ENCODE assay signal across 19 cellular contexts in the genomic region with DNA sequence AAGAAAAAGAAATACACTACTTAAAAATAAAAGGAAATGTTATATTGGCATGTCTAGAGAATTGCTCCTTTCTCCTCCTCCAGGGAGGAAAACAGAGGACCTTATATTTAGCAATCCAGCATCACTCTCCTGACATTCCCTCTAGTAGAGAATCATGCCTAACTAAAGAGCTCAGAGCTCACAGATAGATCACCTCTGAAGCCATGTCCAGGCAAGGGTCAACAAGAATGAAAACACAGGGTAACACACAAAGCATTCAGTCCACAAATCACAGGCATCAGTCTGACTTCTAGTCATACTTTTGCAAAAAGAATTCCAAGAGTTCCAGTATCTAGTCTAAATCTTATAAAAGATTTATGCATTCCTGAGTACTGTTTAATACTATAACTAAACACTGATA. TPM values are rescaled to one million over a fixed set of nuclear protein-coding genes. Genes with fewer than 3 reads are reported as not detected.
A peak's percentile ranks its signal among the peaks of the same experiment; 100 is the strongest.
DNase-seq lines count a peak whose midpoint lies in the region; ATAC-seq, FAIRE-seq and TF ChIP-seq lines count a peak whose summit lies in the region.
"Had no signal": no experiment of that assay in that cellular context is flagged by ENCODE, and none has a peak within 500 bp of the region (broad histone marks: within the 10 kb centered on the region; RNA-seq: fewer than 3 reads in every experiment).

No MANE protein-coding gene starts in this region.

- no peak for DNase-seq in A549 (ENCODE audit: low read depth in 1 of 2, low spot score in 1 of 2)
- no peak for DNase-seq in CD14-positive monocyte (ENCODE audit: low spot score)
- no peak for DNase-seq in activated T-helper 1 cell treated with anti-CD3 and anti-CD28 coated beads, Interleukin-12 subunit alpha, Interleukin-12 subunit beta, Interleukin-2, Interleukin-4 antibody, amounts not matched to agents 30 ng/mL and 10 ng/mL and 1 ng/mL, durations not matched to agents 14 hours and 24 hours and 36 hours (ENCODE audit: low spot score)
- DNase-seq in neural crest cell (ENCODE audit: low read depth, low spot score) = no peak
- DNase-seq in NCI-H1105 treated with DMSO at 0.1 percent for 48 hours (lab: John Stamatoyannopoulos, UW) = no peak
- DNase-seq in small intestine = no peak
- DNase-seq: activated gamma-delta T cell treated with Interleukin-2 at 50 U/mL for 16 hours; anterior cingulate cortex; DMS79; left cardiac atrium; naive thymus-derived CD8-positive, alpha-beta T cell; NCI-H1092; NCI-H2029; NCI-H748 treated with DMSO at 0.1 percent for 48 hours; right lobe of liver; Right ventricle myocardium superior had no signal

- H3K9me3 ChIP-seq in A549 (no peaks in the 10 kb centered on the region), small intestine (ENCODE audit: control insufficient read depth, low read depth) (no peaks in the 10 kb centered on the region)
- H3K9me3 ChIP-seq: right lobe of liver had no signal

- TF ChIP-seq POLR2A in A549 (IDR thresholded peaks at IDR 0.05; ENCODE audit: low read length) = no peak

- CTCF ChIA-PET in A549 (lab: Yijun Ruan, JAX) = interaction anchor here (1.1 to 1.2 kb wide), 2 partner anchors 13 to 24 kb away, joined by 3 to 4 read pairs; a partner anchor contains a TSS

- H3K4me1 Mint-ChIP-seq in CD14-positive monocyte (peaks cover 47% of the 10 kb centered on the region), neural crest cell (peaks cover 17% of the 10 kb centered on the region)
- peaks cover 77% of the 10 kb centered on the region for H3K4me1 Mint-ChIP-seq in activated T-helper 1 cell treated with anti-CD3 and anti-CD28 coated beads, Interleukin-12 subunit alpha, Interleukin-12 subunit beta, Interleukin-2, Interleukin-4 antibody, amounts not matched to agents 30 ng/mL and 10 ng/mL and 1 ng/mL, durations not matched to agents 14 hours and 24 hours and 36 hours (ENCODE audit: low read depth)

- FAIRE-seq in A549 (lab: Jason Lieb, UNC) (no peak), small intestine (lab: Jason Lieb, UNC) (no peak)

- intact Hi-C loops in CD14-positive monocyte (cut with micrococcal nuclease) = no loop called here
- intact Hi-C loops in activated T-helper 1 cell treated with anti-CD3 and anti-CD28 coated beads, Interleukin-12 subunit alpha, Interleukin-12 subunit beta, Interleukin-2, Interleukin-4 antibody, amounts not matched to agents 30 ng/mL and 10 ng/mL and 1 ng/mL, durations not matched to agents 14 hours and 24 hours and 36 hours (cut with micrococcal nuclease) = no loop called here

- H3K27me3 ChIP-seq in small intestine (ENCODE audit: control insufficient read depth in 2 of 2, insufficient read depth in 2 of 2, low read length in 2 of 2) = no peaks in the 10 kb centered on the region
- H3K27me3 ChIP-seq: right lobe of liver had no signal

- H3K9me3 Mint-ChIP-seq in CD14-positive monocyte (peaks cover 0 to 3% (median 0%) of the 10 kb centered on the region in 7 donors), neural crest cell (no peaks in the 10 kb centered on the region)
- H3K9me3 Mint-ChIP-seq in activated T-helper 1 cell treated with anti-CD3 and anti-CD28 coated beads, Interleukin-12 subunit alpha, Interleukin-12 subunit beta, Interleukin-2, Interleukin-4 antibody, amounts not matched to agents 30 ng/mL and 10 ng/mL and 1 ng/mL, durations not matched to agents 14 hours and 24 hours and 36 hours = no peaks in the 10 kb centered on the region
- H3K9me3 Mint-ChIP-seq: dendritic cell treated with granulocyte-macrophage colony-stimulating factor and Interleukin-4, amounts not matched to agents 40 ng/mL and 50 ng/mL, for 4 days; mesothelial cell of epicardium; naive thymus-derived CD8-positive, alpha-beta T cell had no signal

- peak overlapping the region in 4 of 7 donors; percentile 40 to 88 (median 76) for H3K27ac Mint-ChIP-seq in CD14-positive monocyte
- peak overlapping the region; percentile 40 for H3K27ac Mint-ChIP-seq in activated T-helper 1 cell treated with anti-CD3 and anti-CD28 coated beads, Interleukin-12 subunit alpha, Interleukin-12 subunit beta, Interleukin-2, Interleukin-4 antibody, amounts not matched to agents 30 ng/mL and 10 ng/mL and 1 ng/mL, durations not matched to agents 14 hours and 24 hours and 36 hours
- H3K27ac Mint-ChIP-seq in neural crest cell (ENCODE audit: unreplicated experiment) = no peak overlapping the region
- H3K27ac Mint-ChIP-seq: mesothelial cell of epicardium had no signal

- ATAC-seq in A549 (no peak), GM21381 (IDR thresholded peaks at IDR 0.05; ENCODE audit: unreplicated experiment) (no peak)
- ATAC-seq: left cardiac atrium; naive thymus-derived CD8-positive, alpha-beta T cell; right lobe of liver had no signal

- H3K4me3 Mint-ChIP-seq in CD14-positive monocyte (no peak overlapping the region), neural crest cell (peak overlapping the region; percentile 54)
- peak overlapping the region; percentile 67 for H3K4me3 Mint-ChIP-seq in activated T-helper 1 cell treated with anti-CD3 and anti-CD28 coated beads, Interleukin-12 subunit alpha, Interleukin-12 subunit beta, Interleukin-2, Interleukin-4 antibody, amounts not matched to agents 30 ng/mL and 10 ng/mL and 1 ng/mL, durations not matched to agents 14 hours and 24 hours and 36 hours
- H3K4me3 Mint-ChIP-seq: dendritic cell treated with granulocyte-macrophage colony-stimulating factor and Interleukin-4, amounts not matched to agents 40 ng/mL and 50 ng/mL, for 4 days; mesothelial cell of epicardium had no signal

- TF ChIP-seq CTCF in A549 (IDR thresholded peaks at IDR 0.05) = no peak
- TF ChIP-seq CTCF in CD14-positive monocyte (IDR thresholded peaks at IDR 0.05) = no peak
- TF ChIP-seq CTCF in neural crest cell (conservative IDR thresholded peaks at IDR 0.05) = no peak

- H3K27me3 Mint-ChIP-seq in CD14-positive monocyte (ENCODE audit: low read depth in 3 of 3) = no peaks in the 10 kb centered on the region
- H3K27me3 Mint-ChIP-seq in activated T-helper 1 cell treated with anti-CD3 and anti-CD28 coated beads, Interleukin-12 subunit alpha, Interleukin-12 subunit beta, Interleukin-2, Interleukin-4 antibody, amounts not matched to agents 30 ng/mL and 10 ng/mL and 1 ng/mL, durations not matched to agents 14 hours and 24 hours and 36 hours (ENCODE audit: insufficient read depth) = no peaks in the 10 kb centered on the region
- H3K27me3 Mint-ChIP-seq in neural crest cell (ENCODE audit: low read depth) = no peaks in the 10 kb centered on the region
- H3K27me3 Mint-ChIP-seq: dendritic cell treated with granulocyte-macrophage colony-stimulating factor and Interleukin-4, amounts not matched to agents 40 ng/mL and 50 ng/mL, for 4 days; naive thymus-derived CD8-positive, alpha-beta T cell had no signal

- no peak for TF ChIP-seq EP300 in A549 (IDR thresholded peaks at IDR 0.05)

- TF ChIP-seq RAD21 in A549 (conservative IDR thresholded peaks at IDR 0.05 in 1 of 2, IDR thresholded peaks at IDR 0.05 in 1 of 2) = no peak

- H3K4me1 ChIP-seq in A549 (peaks cover 30% of the 10 kb centered on the region), small intestine (ENCODE audit: control insufficient read depth in 2 of 2, insufficient read depth in 1 of 2, low read depth in 1 of 2, low read length in 1 of 2) (peaks cover 0 to 7% of the 10 kb centered on the region in 2 donors)

- H3K27ac ChIP-seq in A549 (peak overlapping the region in 1 of 2 experiments; percentile 60; a peak in 1 of 6 replicates), small intestine (ENCODE audit: low read depth in 1 of 2, low read length in 1 of 2) (no peak overlapping the region)
- H3K27ac ChIP-seq: right lobe of liver had no signal

- H3K4me2 ChIP-seq in A549 = peak overlapping the region; percentile 59; the same call in 2 of the 3 replicates

- POLR2A ChIA-PET in A549 (lab: Yijun Ruan, JAX) = no interaction called here

- H3K4me3 ChIP-seq in A549 (no peak overlapping the region), small intestine (ENCODE audit: low read depth in 1 of 2, low read length in 2 of 2) (no peak overlapping the region)
- H3K4me3 ChIP-seq: right lobe of liver had no signal

- peaks cover 44 to 66% of the 10 kb centered on the region in 2 donors for H3K36me3 Mint-ChIP-seq in CD14-positive monocyte
- peaks cover 77% of the 10 kb centered on the region for H3K36me3 Mint-ChIP-seq in activated T-helper 1 cell treated with anti-CD3 and anti-CD28 coated beads, Interleukin-12 subunit alpha, Interleukin-12 subunit beta, Interleukin-2, Interleukin-4 antibody, amounts not matched to agents 30 ng/mL and 10 ng/mL and 1 ng/mL, durations not matched to agents 14 hours and 24 hours and 36 hours (ENCODE audit: low read depth)
- peaks cover 6% of the 10 kb centered on the region for H3K36me3 Mint-ChIP-seq in neural crest cell (ENCODE audit: low read depth)

- peaks cover 14 to 28% of the 10 kb centered on the region in 2 donors for H3K36me3 ChIP-seq in small intestine (ENCODE audit: control insufficient read depth in 2 of 2, insufficient read depth in 2 of 2, low read length in 2 of 2)

RNA-seq across cellular contexts. Expression of a gene that starts 4.4 kb away (rescaled TPM):
- 8.7 and 10.0 TPM in 2 replicates for polyA plus RNA-seq in A549 (2011; rRNA removed)
- polyA plus RNA-seq in A549 (2012; cell fraction: cytosol; rRNA removed) = 6.6 and 9.3 TPM in 2 replicates
- 5.5 and 7.5 TPM in 2 replicates for polyA plus RNA-seq in A549 (2012; cell fraction: nucleus; rRNA removed)
- polyA plus RNA-seq in A549 (2017; fragmentation: RNase III; extraction: RNeasy Plus Mini Kit Qiagen cat#74134 plus additional on column Dnase treatment) = 10.9 to 12.0 TPM (median 11.5 TPM) in 3 replicates
- polyA minus RNA-seq in A549 (2011; rRNA and poly(A)+ RNA removed) = 11.9 and 13.5 TPM in 2 replicates
- not detected for polyA plus RNA-seq in CD14-positive monocyte
- 25.7 and 26.1 TPM in 2 replicates for total RNA-seq in activated T-helper 1 cell treated with anti-CD3 and anti-CD28 coated beads, Interleukin-12 subunit alpha, Interleukin-12 subunit beta, Interleukin-2, Interleukin-4 antibody, amounts not matched to agents 30 ng/mL and 10 ng/mL and 1 ng/mL, durations not matched to agents 14 hours and 24 hours and 36 hours
- 22.9 and 24.9 TPM in 2 replicates for total RNA-seq in neural crest cell
- polyA plus RNA-seq in small intestine = 1 to 10 TPM in 1 of 3 donors, not detected in 2; 3.6 TPM

RNA-seq across cellular contexts. Expression of a gene that starts 23.3 kb away (rescaled TPM):
- polyA plus RNA-seq in A549 (2011; rRNA removed) (7.8 and 12.2 TPM in 2 replicates), A549 (2017; fragmentation: RNase III; extraction: RNeasy Plus Mini Kit Qiagen cat#74134 plus additional on column Dnase treatment) (10.6 to 13.3 TPM (median 11.8 TPM) in 3 replicates), CD14-positive monocyte (1 to 10 TPM in 1 of 2 donors, under 1 TPM in 1; 0.64 to 3.4 TPM), small intestine (1 to 10 TPM in 2 of 3 donors, under 1 TPM in 1; 0.67 to 5.6 (median 3.0) TPM)
- 14.5 and 17.4 TPM in 2 replicates for polyA plus RNA-seq in A549 (2012; cell fraction: cytosol; rRNA removed)
- 30.8 and 32.3 TPM in 2 replicates for polyA plus RNA-seq in A549 (2012; cell fraction: nucleus; rRNA removed)
- polyA minus RNA-seq in A549 (2011; rRNA and poly(A)+ RNA removed) = 10.5 and 12.9 TPM in 2 replicates
- 133 and 143 TPM in 2 replicates for total RNA-seq in activated T-helper 1 cell treated with anti-CD3 and anti-CD28 coated beads, Interleukin-12 subunit alpha, Interleukin-12 subunit beta, Interleukin-2, Interleukin-4 antibody, amounts not matched to agents 30 ng/mL and 10 ng/mL and 1 ng/mL, durations not matched to agents 14 hours and 24 hours and 36 hours
- total RNA-seq in neural crest cell = 0.61 and 1.6 TPM in 2 replicates

RNA-seq across cellular contexts. Expression of a gene that starts 50.7 kb away (rescaled TPM):
- polyA plus RNA-seq in A549 (2011; rRNA removed) (53.3 and 68.3 TPM in 2 replicates), A549 (2017; fragmentation: RNase III; extraction: RNeasy Plus Mini Kit Qiagen cat#74134 plus additional on column Dnase treatment) (109 to 122 TPM (median 115 TPM) in 3 replicates), CD14-positive monocyte (100 to 1,000 TPM; 105 to 118 TPM), small intestine (10 to 100 TPM; 62.2 to 85.4 (median 81.7) TPM)
- 167 and 256 TPM in 2 replicates for polyA plus RNA-seq in A549 (2012; cell fraction: cytosol; rRNA removed)
- polyA plus RNA-seq in A549 (2012; cell fraction: nucleus; rRNA removed) = 139 and 184 TPM in 2 replicates
- 17.1 and 18.5 TPM in 2 replicates for polyA minus RNA-seq in A549 (2011; rRNA and poly(A)+ RNA removed)
- total RNA-seq in activated T-helper 1 cell treated with anti-CD3 and anti-CD28 coated beads, Interleukin-12 subunit alpha, Interleukin-12 subunit beta, Interleukin-2, Interleukin-4 antibody, amounts not matched to agents 30 ng/mL and 10 ng/mL and 1 ng/mL, durations not matched to agents 14 hours and 24 hours and 36 hours = 63.6 and 73.3 TPM in 2 replicates
- total RNA-seq in neural crest cell = 53.4 and 54.5 TPM in 2 replicates

RNA-seq across cellular contexts. Expression of a gene that starts 50.9 kb away (rescaled TPM):
- polyA plus RNA-seq in A549 (2011; rRNA removed) (89.1 and 122 TPM in 2 replicates), A549 (2017; fragmentation: RNase III; extraction: RNeasy Plus Mini Kit Qiagen cat#74134 plus additional on column Dnase treatment) (229 to 234 TPM (median 233 TPM) in 3 replicates), CD14-positive monocyte (10 to 100 TPM; 70.9 to 71.8 TPM), small intestine (100 to 1,000 TPM; 102 to 442 (median 356) TPM)
- polyA plus RNA-seq in A549 (2012; cell fraction: cytosol; rRNA removed) = 172 and 239 TPM in 2 replicates
- 185 and 192 TPM in 2 replicates for polyA plus RNA-seq in A549 (2012; cell fraction: nucleus; rRNA removed)
- polyA minus RNA-seq in A549 (2011; rRNA and poly(A)+ RNA removed) = 92.7 and 105 TPM in 2 replicates
- total RNA-seq in activated T-helper 1 cell treated with anti-CD3 and anti-CD28 coated beads, Interleukin-12 subunit alpha, Interleukin-12 subunit beta, Interleukin-2, Interleukin-4 antibody, amounts not matched to agents 30 ng/mL and 10 ng/mL and 1 ng/mL, durations not matched to agents 14 hours and 24 hours and 36 hours = 29.3 and 30.1 TPM in 2 replicates
- total RNA-seq in neural crest cell = 58.2 and 65.8 TPM in 2 replicates

Comparison
In these comparisons a context has a peak if more than half of its experiments do, and no peak if none do; other contexts are left out.
1. H3K4me3 Mint-ChIP-seq: peak in activated T-helper 1 cell treated with anti-CD3 and anti-CD28 coated beads, Interleukin-12 subunit alpha, Interleukin-12 subunit beta, Interleukin-2, Interleukin-4 antibody, amounts not matched to agents 30 ng/mL and 10 ng/mL and 1 ng/mL, durations not matched to agents 14 hours and 24 hours and 36 hours (single experiment) and neural crest cell (single experiment); none in CD14-positive monocyte (0 of 2).